In genomic region chr4:36241771-36242170, GRCh38 we compare ENCODE assay signal across 8 cellular contexts.
DNase-seq lines count a peak whose midpoint lies in the region; ATAC-seq and TF ChIP-seq lines count a peak whose summit lies in the region.

No MANE protein-coding gene starts in this region.

- ATAC-seq in GM19025 (IDR thresholded peaks at IDR 0.05; ENCODE audit: low read depth, unreplicated experiment) (peak; percentile 39), HG03108 (IDR thresholded peaks at IDR 0.05; ENCODE audit: unreplicated experiment) (peak; percentile 54)

- peaks cover 15% of the 10 kb centered on the region for H3K4me1 Mint-ChIP-seq in nephron

- peak overlapping the region; percentile 96 for H3K27ac ChIP-seq in angular gyrus (ENCODE audit: low read depth, low read length)

- DNase-seq in Ammon's horn (ENCODE audit: low spot score) (peak; percentile 54), inferior parietal cortex (ENCODE audit: extremely low spot score) (no peak), NCI-H524 (lab: John Stamatoyannopoulos, UW) (no peak), EL (no peak)

- peak overlapping the region; percentile 5 to 13 (median 7) for H3K4me3 Mint-ChIP-seq in nephron

- H3K27ac Mint-ChIP-seq in nephron: no peak overlapping the region

- TF ChIP-seq CTCF in nephron (IDR thresholded peaks at IDR 0.05; ENCODE audit: unreplicated experiment in 3 of 3): no peak

- H3K27me3 Mint-ChIP-seq in nephron (ENCODE audit: low read depth): peaks cover 57% of the 10 kb centered on the region

- peaks cover 4% of the 10 kb centered on the region for H3K36me3 Mint-ChIP-seq in nephron (ENCODE audit: low read depth)

- H3K9me3 Mint-ChIP-seq in nephron: peaks cover 4% of the 10 kb centered on the region
